ENCODE assay signal across 8 cellular contexts in the genomic region with DNA sequence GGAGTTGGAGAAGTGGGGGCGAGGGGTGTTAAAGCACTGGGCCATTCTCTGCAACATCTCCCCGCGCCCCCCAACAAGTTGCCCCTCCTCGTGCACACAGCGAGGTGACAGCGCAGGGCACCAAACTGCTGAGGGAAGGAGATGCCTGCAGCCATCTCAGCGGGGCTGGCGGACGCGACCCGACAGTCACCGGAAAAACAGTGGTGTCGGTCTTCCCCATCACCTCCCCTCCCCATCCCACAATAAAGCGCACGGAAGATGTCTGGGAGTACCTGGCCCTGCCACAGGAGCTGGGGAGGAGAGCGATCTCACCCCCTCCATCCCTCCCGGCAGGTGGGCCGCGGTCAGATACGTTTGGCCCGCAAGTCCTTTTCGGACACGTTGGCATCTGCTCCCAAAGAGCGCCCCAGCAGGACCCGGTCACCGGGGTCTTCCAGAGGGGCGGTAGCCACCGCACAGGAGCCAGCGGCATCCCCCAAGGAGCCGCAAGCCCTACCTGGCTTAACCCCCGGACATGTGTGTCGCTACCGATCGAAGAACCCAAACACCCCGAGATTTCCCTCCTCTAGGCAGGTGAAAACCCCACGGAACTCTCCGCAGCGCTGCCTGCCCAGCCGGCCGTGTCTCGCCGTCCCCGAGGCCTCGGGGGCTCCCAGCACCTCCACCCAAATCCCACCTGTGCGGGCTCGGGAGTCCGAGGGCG. TPM values are rescaled to one million over a fixed set of nuclear protein-coding genes. Genes with fewer than 3 reads are reported as not detected.
DNase-seq lines count a peak whose midpoint lies in the region; ATAC-seq and TF ChIP-seq lines count a peak whose summit lies in the region.

No MANE protein-coding gene starts in this region.

- TF ChIP-seq POLR2A in esophagus muscularis mucosa (IDR thresholded peaks at IDR 0.05; ENCODE audit: low read depth) = no peak

- H3K27ac Mint-ChIP-seq in activated CD4-positive, alpha-beta T cell treated with anti-CD3 and anti-CD28 coated beads for 36 hours = no peak overlapping the region

- H3K9ac ChIP-seq in trophoblast cell (ENCODE audit: low read length) = peak overlapping the region; percentile 19

- H3K79me1 ChIP-seq in trophoblast cell (ENCODE audit: low read length) = peaks cover 14% of the 10 kb centered on the region

- peak overlapping the region; percentile 61 for H3K4me3 Mint-ChIP-seq in activated CD4-positive, alpha-beta T cell treated with anti-CD3 and anti-CD28 coated beads for 36 hours

- H3K4me2 ChIP-seq in trophoblast cell (ENCODE audit: low read length) = peak overlapping the region; percentile 82

- intact Hi-C loops in activated CD4-positive, alpha-beta T cell treated with anti-CD3 and anti-CD28 coated beads for 36 hours (cut with DNase I, micrococcal nuclease) = no loop called here
- intact Hi-C loops in esophagus muscularis mucosa (cut with DNase I) = no loop called here
- intact Hi-C loops in left colon (cut with DNase I, micrococcal nuclease) = no loop called here

- H3K27me3 Mint-ChIP-seq in activated CD4-positive, alpha-beta T cell treated with anti-CD3 and anti-CD28 coated beads for 36 hours = peaks cover 47% of the 10 kb centered on the region

- POLR2A ChIA-PET in activated CD4-positive, alpha-beta T cell treated with anti-CD3 and anti-CD28 coated beads for 36 hours (lab: Charles Lee) = no interaction called here

- H4K91ac ChIP-seq in trophoblast cell (ENCODE audit: low read depth, low read length) = peak overlapping the region; percentile 88

- TF ChIP-seq EP300 in esophagus muscularis mucosa (IDR thresholded peaks at IDR 0.05) = no peak

- peak overlapping the region; percentile 84 for H2BK120ac ChIP-seq in trophoblast cell (ENCODE audit: insufficient read depth, low read length, poor library complexity)

- TF ChIP-seq CTCF in esophagus muscularis mucosa (IDR thresholded peaks at IDR 0.05) = no peak

- peak; percentile 29 for DNase-seq in activated CD4-positive, alpha-beta T cell treated with anti-CD3 and anti-CD28 coated beads for 36 hours
- no peak for DNase-seq in activated CD4-positive, alpha-beta T cell treated with anti-CD3 and anti-CD28 coated beads, Interleukin-2, amount 50 U/mL, for 1 hour
- DNase-seq in NCI-H69 (lab: John Stamatoyannopoulos, UW) (peak; percentile 81), esophagus muscularis mucosa (ENCODE audit: extremely low spot score) (no peak), trophoblast cell (no peak), left colon (no peak), HCEC 1CT (no peak)

- H3K9me3 Mint-ChIP-seq in activated CD4-positive, alpha-beta T cell treated with anti-CD3 and anti-CD28 coated beads for 36 hours (ENCODE audit: low read depth) = no peaks in the 10 kb centered on the region

- H3K36me3 Mint-ChIP-seq in activated CD4-positive, alpha-beta T cell treated with anti-CD3 and anti-CD28 coated beads for 36 hours (ENCODE audit: low read depth) = no peaks in the 10 kb centered on the region

- H3K27me3 ChIP-seq in esophagus muscularis mucosa (no peaks in the 10 kb centered on the region), trophoblast cell (ENCODE audit: insufficient read depth, low read length) (peaks cover 19% of the 10 kb centered on the region)

- peak overlapping the region; percentile 28 for H3K4ac ChIP-seq in trophoblast cell (ENCODE audit: low read depth, low read length)

- no peak overlapping the region for H3K23ac ChIP-seq in trophoblast cell (ENCODE audit: low read length)

- no peaks in the 10 kb centered on the region for H3K36me3 ChIP-seq in esophagus muscularis mucosa
- no peaks in the 10 kb centered on the region for H3K36me3 ChIP-seq in trophoblast cell (ENCODE audit: control insufficient read depth in 1 of 2, insufficient read depth in 2 of 2, low read length in 2 of 2)

- peak overlapping the region; percentile 55 for H2AK5ac ChIP-seq in trophoblast cell (ENCODE audit: low read length)

- 0% methylated on average over 15 of the region's 48 CpGs for whole genome bisulfite sequencing in esophagus muscularis mucosa
- no CpG with 5 or more reads among the region's 48 CpGs for WGBS in trophoblast cell (ENCODE audit: extremely low coverage, insufficient coverage, insufficient read length)

- peaks cover 3% of the 10 kb centered on the region for H3K79me2 ChIP-seq in trophoblast cell (ENCODE audit: control insufficient read depth, insufficient read depth, low read length, poor library complexity)

- H3K9me3 ChIP-seq in esophagus muscularis mucosa (no peaks in the 10 kb centered on the region), trophoblast cell (ENCODE audit: insufficient read depth, low read depth, low read length) (no peaks in the 10 kb centered on the region)

- H2BK12ac ChIP-seq in trophoblast cell (ENCODE audit: low read length) = peak overlapping the region; percentile 64

- H3K27ac ChIP-seq in esophagus muscularis mucosa (replicated peaks in 1 of 4) (peak overlapping the region; percentile 90 to 93 (median 92)), trophoblast cell (ENCODE audit: low read depth, low read length) (no peak overlapping the region)

- H2AFZ ChIP-seq in trophoblast cell (ENCODE audit: insufficient read depth, low read length, poor library complexity) = peak overlapping the region; percentile 38

- peak overlapping the region; percentile 51 for H2BK5ac ChIP-seq in trophoblast cell (ENCODE audit: low read depth, low read length, poor library complexity)

- H4K8ac ChIP-seq in trophoblast cell (ENCODE audit: low read depth, low read length) = peak overlapping the region; percentile 76

- H3K4me3 ChIP-seq in esophagus muscularis mucosa (peak overlapping the region; percentile 68 to 85 (median 82)), trophoblast cell (ENCODE audit: low read depth, low read length) (peak overlapping the region; percentile 78)

- peak overlapping the region; percentile 78 for H3K18ac ChIP-seq in trophoblast cell (ENCODE audit: low read length)

- ATAC-seq in activated CD4-positive, alpha-beta T cell treated with anti-CD3 and anti-CD28 coated beads for 36 hours = peak; percentile 47
- ATAC-seq in left colon = no peak
- ATAC-seq in HG02763 (IDR thresholded peaks at IDR 0.05; ENCODE audit: unreplicated experiment) = no peak

- CTCF ChIA-PET in activated CD4-positive, alpha-beta T cell treated with anti-CD3 and anti-CD28 coated beads for 36 hours (lab: Charles Lee) = interaction anchor here (1.1 kb wide), 1 partner anchor 728 kb away, joined by 3 read pairs; no protein-coding TSS in a partner anchor

- peak overlapping the region; percentile 31 for H4K12ac ChIP-seq in trophoblast cell (ENCODE audit: low read depth, low read length)

- H3K4me1 ChIP-seq in esophagus muscularis mucosa (peaks cover 18 to 68% (median 56%) of the 10 kb centered on the region in 4 donors), trophoblast cell (ENCODE audit: control insufficient read depth in 1 of 2, insufficient read depth in 2 of 2, low read length in 2 of 2) (peaks cover 18 to 22% of the 10 kb centered on the region in 2 experiments)

- peaks cover 15% of the 10 kb centered on the region for H3K4me1 Mint-ChIP-seq in activated CD4-positive, alpha-beta T cell treated with anti-CD3 and anti-CD28 coated beads for 36 hours

- H3K14ac ChIP-seq in trophoblast cell (ENCODE audit: low read length) = peak overlapping the region; percentile 62

RNA-seq across cellular contexts. Expression of a gene that starts 0.8 kb away (rescaled TPM):
- total RNA-seq in activated CD4-positive, alpha-beta T cell treated with anti-CD3 and anti-CD28 coated beads for 36 hours = not detected
- total RNA-seq in esophagus muscularis mucosa (10 to 100 TPM; 18.3 to 21.9 (median 19.6) TPM), left colon (100 to 1,000 TPM; 248 to 387 TPM)
- 2.3 and 2.5 TPM in 2 replicates for polyA plus RNA-seq in trophoblast cell (2013)

Comparison
In these comparisons a context has a peak if more than half of its experiments do, and no peak if none do; other contexts are left out.
1. DNase-seq: peak in activated CD4-positive, alpha-beta T cell treated with anti-CD3 and anti-CD28 coated beads for 36 hours (single experiment) and NCI-H69 (single experiment); none in activated CD4-positive, alpha-beta T cell treated with anti-CD3 and anti-CD28 coated beads, Interleukin-2, amount 50 U/mL, for 1 hour (single experiment), esophagus muscularis mucosa (single experiment), trophoblast cell (0 of 2), left colon (0 of 2) and HCEC 1CT (single experiment).
2. RNA of a gene that starts 0.8 kb away (total RNA-seq): 248 to 387 TPM in left colon and 18.3 to 21.9 TPM in esophagus muscularis mucosa; not detected in activated CD4-positive, alpha-beta T cell treated with anti-CD3 and anti-CD28 coated beads for 36 hours; every median in the first group is over 10 times any median in the second.